In the genomic region with DNA sequence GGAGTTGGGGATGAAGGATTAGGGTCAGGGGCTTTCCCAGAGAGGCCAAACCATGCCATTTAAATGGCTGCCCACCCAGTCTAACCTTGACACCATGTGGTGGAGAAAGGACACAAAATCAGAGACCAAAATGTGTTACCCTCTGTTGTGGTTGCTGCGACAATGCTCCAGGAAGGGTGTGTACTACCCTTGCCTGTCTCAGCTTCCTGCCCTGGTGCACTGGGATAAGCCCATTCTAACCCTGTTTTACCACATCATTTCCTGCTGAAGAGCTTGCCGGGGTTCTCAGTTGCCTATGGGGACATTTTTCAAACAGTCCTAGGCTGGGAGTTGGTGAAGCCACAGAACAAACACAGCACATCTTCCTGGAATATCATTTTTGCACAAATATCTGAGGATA, we compare ENCODE assay signal across 10 cellular contexts. TPM values are rescaled to one million over a fixed set of nuclear protein-coding genes. Genes with fewer than 3 reads are reported as not detected.
DNase-seq lines count a peak whose midpoint lies in the region; ATAC-seq, FAIRE-seq and TF ChIP-seq lines count a peak whose summit lies in the region.
"Had no signal": no experiment of that assay in that cellular context is flagged by ENCODE, and none has a peak within 500 bp of the region (broad histone marks: within the 10 kb centered on the region; RNA-seq: fewer than 3 reads in every experiment).

No MANE protein-coding gene starts in this region.

- H3K36me3 ChIP-seq in heart right ventricle (no peaks in the 10 kb centered on the region), right atrium auricular region (no peaks in the 10 kb centered on the region), left lung (no peaks in the 10 kb centered on the region)
- H3K36me3 ChIP-seq: tibial nerve had no signal

- no peaks in the 10 kb centered on the region for H3K9me3 ChIP-seq in heart right ventricle
- H3K9me3 ChIP-seq in right atrium auricular region = no peaks in the 10 kb centered on the region
- no peaks in the 10 kb centered on the region for H3K9me3 ChIP-seq in left lung
- H3K9me3 ChIP-seq: tibial nerve had no signal

- TF ChIP-seq CTCF in heart right ventricle (IDR thresholded peaks at IDR 0.05) (no peak), right atrium auricular region (IDR thresholded peaks at IDR 0.05) (no peak), left lung (IDR thresholded peaks at IDR 0.05) (no peak)

- H3K27me3 ChIP-seq in heart right ventricle (peaks cover 0 to 74% (median 39%) of the 10 kb centered on the region in 7 donors), right atrium auricular region (no peaks in the 10 kb centered on the region), left lung (peaks cover 12 to 41% of the 10 kb centered on the region in 2 donors)

- H3K27ac ChIP-seq in heart right ventricle = peak overlapping the region in 4 of 10 donors; percentile 11 to 46 (median 33)
- no peak overlapping the region for H3K27ac ChIP-seq in right atrium auricular region
- peak overlapping the region in 1 of 2 donors; percentile 53 for H3K27ac ChIP-seq in left lung
- H3K27ac ChIP-seq in substantia nigra (ENCODE audit: low read depth, low read length, poor library complexity, severe bottlenecking) = no peak overlapping the region
- H3K27ac ChIP-seq: dorsolateral prefrontal cortex, tibial nerve had no signal

- WGBS in heart right ventricle, 2 donors = 53 to 58% methylated on average over 2 of the region's 2 CpGs

- DNase-seq in heart right ventricle (no peak), right atrium auricular region (ENCODE audit: low spot score) (no peak), left lung (no peak), urothelium cell line (ENCODE audit: low spot score) (no peak), NCI-H146 (lab: John Stamatoyannopoulos, UW) (no peak), substantia nigra (lab: John Stamatoyannopoulos, UW) (no peak)
- DNase-seq in activated CD8-positive, alpha-beta memory T cell treated with anti-CD3 and anti-CD28 coated beads, Interleukin-2, amount 50 U/mL, for 4 hours = peak; percentile 38
- DNase-seq: dorsolateral prefrontal cortex had no signal

- peak; percentile 96 for FAIRE-seq in urothelium cell line (lab: Jason Lieb, UNC)

- no peak overlapping the region for H3K4me3 ChIP-seq in heart right ventricle
- no peak overlapping the region for H3K4me3 ChIP-seq in right atrium auricular region
- no peak overlapping the region for H3K4me3 ChIP-seq in left lung
- H3K4me3 ChIP-seq: dorsolateral prefrontal cortex, tibial nerve had no signal

- intact Hi-C loops in heart right ventricle (cut with DNase I) (no loop called here), left lung (cut with DNase I) (no loop called here)

- ATAC-seq in heart right ventricle = peak in 6 of 8 donors; percentile 41 to 83 (median 62)
- peak; percentile 18 for ATAC-seq in left lung
- no peak for ATAC-seq in GM21528 (IDR thresholded peaks at IDR 0.05; ENCODE audit: low FRiP score, unreplicated experiment)

- H3K4me1 ChIP-seq in heart right ventricle (peaks cover 0 to 27% (median 12%) of the 10 kb centered on the region in 9 donors), right atrium auricular region (peaks cover 0 to 12% of the 10 kb centered on the region in 2 donors), left lung (peaks cover 0 to 23% of the 10 kb centered on the region in 2 donors)

RNA-seq across cellular contexts. Expression of gene OR4D1, which starts 4.9 kb away (rescaled TPM):
- under 1 TPM in 1 of 10 donors, not detected in 9; 0.07 TPM for total RNA-seq in heart right ventricle
- polyA plus RNA-seq in heart right ventricle = not detected
- not detected for total RNA-seq in right atrium auricular region
- total RNA-seq in left lung = not detected
- total RNA-seq: tibial nerve had no signal

RNA-seq across cellular contexts. Expression of gene OR4D2, which starts 13.7 kb away (rescaled TPM):
- total RNA-seq in heart right ventricle (not detected), right atrium auricular region (not detected), left lung (not detected)
- not detected for polyA plus RNA-seq in heart right ventricle
- total RNA-seq: dorsolateral prefrontal cortex, tibial nerve had no signal

RNA-seq across cellular contexts. Expression of gene EPX, which starts 39.5 kb away (rescaled TPM):
- total RNA-seq in heart right ventricle (not detected), right atrium auricular region (not detected), left lung (not detected)
- polyA plus RNA-seq in heart right ventricle = not detected
- total RNA-seq: dorsolateral prefrontal cortex, tibial nerve had no signal
